8 cellular contexts compared by ENCODE assay signal in the genomic region with DNA sequence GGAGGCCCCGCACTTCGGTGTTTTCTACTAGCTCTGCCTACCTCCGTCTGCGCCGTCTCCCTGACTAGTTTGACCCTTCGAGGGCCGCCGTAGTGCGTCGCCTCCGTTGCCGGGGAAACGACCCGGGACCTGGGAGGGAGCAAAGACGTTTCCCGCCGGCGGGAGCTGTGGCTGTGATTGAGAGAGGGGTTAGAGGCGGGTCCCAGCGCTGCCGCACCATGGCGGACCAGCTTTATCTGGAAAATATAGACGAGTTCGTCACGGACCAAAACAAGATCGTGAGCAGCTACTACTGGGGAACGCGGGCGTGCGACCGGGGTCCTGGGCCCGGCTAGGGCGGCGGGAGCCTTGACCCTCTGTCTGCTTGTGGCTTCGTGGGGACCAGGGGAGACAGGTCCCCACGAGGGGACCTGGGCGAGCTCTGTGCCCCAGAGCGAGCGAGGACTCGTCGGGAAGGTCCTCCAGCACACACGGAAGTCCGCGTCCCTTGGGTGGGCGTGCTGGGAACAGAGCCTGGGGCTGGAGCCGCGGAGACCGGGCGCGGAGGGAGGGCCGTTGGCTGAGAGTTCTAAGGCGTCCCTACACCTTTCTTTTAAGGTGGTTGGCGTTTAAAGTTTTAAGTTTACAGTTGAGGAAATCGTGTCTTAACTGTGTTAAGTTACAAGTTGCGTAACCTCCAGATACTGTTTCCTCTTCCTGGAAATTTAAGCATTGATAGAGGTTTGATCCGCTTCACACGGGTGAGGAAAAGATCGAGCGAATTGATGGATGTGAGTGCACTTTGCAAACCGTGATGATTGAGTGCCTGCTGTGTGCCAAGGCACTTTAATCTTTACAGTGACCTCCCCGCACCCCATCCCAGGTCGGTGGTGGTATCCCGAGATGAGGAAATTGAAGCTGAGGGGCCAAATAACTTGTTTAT. TPM values are rescaled to one million over a fixed set of nuclear protein-coding genes. Genes with fewer than 3 reads are reported as not detected.
DNase-seq lines count a peak whose midpoint lies in the region; ATAC-seq and TF ChIP-seq lines count a peak whose summit lies in the region.

TSS of gene POLD3 (plus strand) at position 142 of the 922 bp plus-strand sequence. CDS start at position 219, 77 bp downstream.

- peak in 1 of 2 donors; percentile 52 for TF ChIP-seq POLR2A in Peyer's patch (IDR thresholded peaks at IDR 0.05)

- H3K4me3 Mint-ChIP-seq in activated T-cell treated with anti-CD3 and anti-CD28 coated beads, Interleukin-2, amount 50 U/mL, for 4 hours = peak within 1 kb of the TSS; percentile 97

- H3K27ac ChIP-seq in KMS-11 (peak within 1 kb of the TSS; percentile 70), Peyer's patch (peak within 1 kb of the TSS; percentile 32 to 75 (median 66)), esophagus (ENCODE audit: low read depth in 2 of 2, low read length in 1 of 2) (peak within 1 kb of the TSS; percentile 76 to 77)

- H3K36me3 ChIP-seq in KMS-11 (ENCODE audit: insufficient read depth) (no peaks in the 10 kb centered on the region; the same call in 1 of the 2 replicates), Peyer's patch (peaks cover 0 to 13% (median 0%) of the 10 kb centered on the region in 3 donors), esophagus (ENCODE audit: control insufficient read depth in 2 of 2, insufficient read depth in 2 of 2, low read length in 1 of 2) (no peaks in the 10 kb centered on the region), mucosa of stomach (ENCODE audit: control insufficient read depth, insufficient read depth, low read length) (no peaks in the 10 kb centered on the region)

- peaks cover 17% of the 10 kb centered on the region for H3K4me1 ChIP-seq in KMS-11 (ENCODE audit: low read depth, poor library complexity, severe bottlenecking)
- no peaks in the 10 kb centered on the region for H3K4me1 ChIP-seq in Peyer's patch
- no peaks in the 10 kb centered on the region for H3K4me1 ChIP-seq in esophagus (ENCODE audit: control insufficient read depth in 2 of 2, insufficient read depth in 2 of 2, low read length in 1 of 2)
- peaks cover 15% of the 10 kb centered on the region for H3K4me1 ChIP-seq in mucosa of stomach (ENCODE audit: control insufficient read depth, insufficient read depth, low read length)

- H3K4me3 ChIP-seq in KMS-11 (IDR thresholded peaks at IDR 0.05; ENCODE audit: insufficient read depth, low read depth, low read length) (no peak within 1 kb of the TSS), Peyer's patch (peak within 1 kb of the TSS; percentile 58 to 94 (median 76)), esophagus (ENCODE audit: low read depth in 1 of 2, low read length in 2 of 2) (peak within 1 kb of the TSS; percentile 93 to 95), mucosa of stomach (ENCODE audit: low read length) (peak within 1 kb of the TSS; percentile 92)

- peak; percentile 87 for ATAC-seq in GM21786 (IDR thresholded peaks at IDR 0.05; ENCODE audit: unreplicated experiment)
- peak; percentile 98 for ATAC-seq in activated T-cell treated with anti-CD3 and anti-CD28 coated beads, Interleukin-2, amount 50 U/mL, for 4 hours

- DNase-seq in DMS53 (lab: John Stamatoyannopoulos, UW) = peak; percentile 100
- DNase-seq in Peyer's patch = peak; percentile 94 to 97 (median 94)
- DNase-seq in activated T-cell treated with anti-CD3 and anti-CD28 coated beads, Interleukin-2, amount 50 U/mL, for 4 hours = peak; percentile 93
- peak; percentile 80 to 91 for DNase-seq in stimulated activated CD8-positive, alpha-beta memory T cell treated with anti-CD3 and anti-CD28 coated beads, Interleukin-7, amount 100 ng/mL, for 1 hour (ENCODE audit: low read depth in 2 of 2)

- no peaks in the 10 kb centered on the region for H3K27me3 Mint-ChIP-seq in activated T-cell treated with anti-CD3 and anti-CD28 coated beads, Interleukin-2, amount 50 U/mL, for 4 hours (ENCODE audit: low read depth)

- H3K9ac ChIP-seq in KMS-11 (peak within 1 kb of the TSS; percentile 88), mucosa of stomach (ENCODE audit: low read length) (peak within 1 kb of the TSS; percentile 78)

- H2AFZ ChIP-seq in KMS-11 (ENCODE audit: low read depth) = peak within 1 kb of the TSS; percentile 64

- WGBS in esophagus, 2 donors = 0 to 1% methylated on average over 63 of the region's 63 CpGs

- H3K27me3 ChIP-seq in KMS-11 (ENCODE audit: insufficient read depth, low read depth) (no peaks in the 10 kb centered on the region), Peyer's patch (no peaks in the 10 kb centered on the region), esophagus (ENCODE audit: control insufficient read depth in 1 of 2, insufficient read depth in 2 of 2, low read length in 2 of 2) (no peaks in the 10 kb centered on the region), mucosa of stomach (ENCODE audit: control insufficient read depth, insufficient read depth, low read length) (no peaks in the 10 kb centered on the region)

- H3K4me2 ChIP-seq in KMS-11 = peak within 1 kb of the TSS; percentile 55

- H3K9me3 ChIP-seq in Peyer's patch (no peaks in the 10 kb centered on the region), esophagus (ENCODE audit: control insufficient read depth in 2 of 2, insufficient read depth in 1 of 2, low read depth in 1 of 2, low read length in 1 of 2) (no peaks in the 10 kb centered on the region), mucosa of stomach (ENCODE audit: control insufficient read depth, low read length) (no peaks in the 10 kb centered on the region)

- H3K4me1 Mint-ChIP-seq in activated T-cell treated with anti-CD3 and anti-CD28 coated beads, Interleukin-2, amount 50 U/mL, for 4 hours (ENCODE audit: low read depth) = peaks cover 18% of the 10 kb centered on the region

- peaks cover 17% of the 10 kb centered on the region for H3K36me3 Mint-ChIP-seq in activated T-cell treated with anti-CD3 and anti-CD28 coated beads, Interleukin-2, amount 50 U/mL, for 4 hours (ENCODE audit: insufficient read depth)

- H3K79me2 ChIP-seq in KMS-11 (ENCODE audit: insufficient read depth, low read depth) = peaks cover 33% of the 10 kb centered on the region

- no peaks in the 10 kb centered on the region for H3K9me3 Mint-ChIP-seq in activated T-cell treated with anti-CD3 and anti-CD28 coated beads, Interleukin-2, amount 50 U/mL, for 4 hours

- no peak for TF ChIP-seq CTCF in KMS-11 (conservative IDR thresholded peaks at IDR 0.05; ENCODE audit: low read depth, low read length)
- peak in 1 of 6 experiments; percentile 5 for TF ChIP-seq CTCF in Peyer's patch (IDR thresholded peaks at IDR 0.05)

- H4K20me1 ChIP-seq in KMS-11 (ENCODE audit: insufficient read depth) = no peaks in the 10 kb centered on the region

RNA-seq across cellular contexts. Expression of gene POLD3, which starts in this region (rescaled TPM):
- total RNA-seq in Peyer's patch = 10 to 100 TPM; 19.8 to 55.3 (median 34.2) TPM
- 10 to 100 TPM; 37.5 to 45.7 (median 37.5) TPM for total RNA-seq in activated T-cell treated with anti-CD3 and anti-CD28 coated beads, Interleukin-2, amount 50 U/mL, for 4 hours
- polyA plus RNA-seq in esophagus = 1 to 10 TPM; 6.0 to 7.2 TPM
